In genomic region chrX:79592259-79592658, GRCh38 we compare ENCODE assay signal across 26 cellular contexts.
DNase-seq lines count a peak whose midpoint lies in the region; FAIRE-seq and TF ChIP-seq lines count a peak whose summit lies in the region.
"Had no signal": no experiment of that assay in that cellular context is flagged by ENCODE, and none has a peak within 500 bp of the region (broad histone marks: within the 10 kb centered on the region; RNA-seq: fewer than 3 reads in every experiment).

No MANE protein-coding gene starts in this region.

- H3K79me2 ChIP-seq in MM.1S (ENCODE audit: low read length) (no peaks in the 10 kb centered on the region), astrocyte (ENCODE audit: insufficient read depth, low read length) (no peaks in the 10 kb centered on the region)

- H3K9me3 ChIP-seq in A673 (ENCODE audit: low read depth, low read length, poor library complexity, severe bottlenecking) (no peaks in the 10 kb centered on the region), MM.1S (replicated peaks; ENCODE audit: insufficient read depth, low read length) (no peaks in the 10 kb centered on the region), astrocyte (ENCODE audit: insufficient read depth, low read depth, low read length) (no peaks in the 10 kb centered on the region)
- H3K9me3 ChIP-seq: left ventricle myocardium inferior, neutrophil, Peyer's patch, testis had no signal

- no peaks in the 10 kb centered on the region for H3K36me3 Mint-ChIP-seq in astrocyte (ENCODE audit: low read depth, unreplicated experiment)
- H3K36me3 Mint-ChIP-seq in activated T-cell treated with anti-CD3 and anti-CD28 coated beads, Interleukin-2, amount 50 U/mL, for 24 hours (ENCODE audit: low read depth) = no peaks in the 10 kb centered on the region
- H3K36me3 Mint-ChIP-seq: CD4-positive, alpha-beta memory T cell; IgD-negative memory B cell had no signal

- H3K9ac ChIP-seq in MM.1S (ENCODE audit: low read length) = no peak overlapping the region
- no peak overlapping the region for H3K9ac ChIP-seq in astrocyte (ENCODE audit: low read length)

- no peaks in the 10 kb centered on the region for H3K9me2 ChIP-seq in MM.1S (replicated peaks; ENCODE audit: insufficient read depth, low read length)

- intact Hi-C loops in A673 (cut with micrococcal nuclease; ENCODE audit: unreplicated experiment) = no loop called here

- no peaks in the 10 kb centered on the region for H3K36me3 ChIP-seq in A673 (ENCODE audit: insufficient read depth, low read length, poor library complexity, severe bottlenecking)
- no peaks in the 10 kb centered on the region for H3K36me3 ChIP-seq in MM.1S (replicated peaks; ENCODE audit: insufficient read depth, low read length)
- H3K36me3 ChIP-seq in astrocyte (ENCODE audit: insufficient read depth, low read length) = no peaks in the 10 kb centered on the region
- H3K36me3 ChIP-seq: brain microvascular endothelial cell, left ventricle myocardium inferior, neutrophil, Peyer's patch had no signal

- peak; percentile 2 for DNase-seq in A673 (ENCODE audit: low spot score)
- DNase-seq in GM12864 (ENCODE audit: low read depth) = no peak
- DNase-seq in MM.1S = no peak
- no peak for DNase-seq in astrocyte (ENCODE audit: low read depth)
- DNase-seq in activated T-cell treated with anti-CD3 and anti-CD28 coated beads, Interleukin-2, amount 50 U/mL, for 24 hours = no peak
- DNase-seq in HEK293T (ENCODE audit: extremely low spot score) = no peak
- no peak for DNase-seq in activated T-cell treated with anti-CD3 and anti-CD28 coated beads, Interleukin-2, amount 50 U/mL, for 1 hour
- DNase-seq in NCI-H1694 (lab: John Stamatoyannopoulos, UW) = no peak
- DNase-seq: activated CD4-positive, alpha-beta T cell treated with anti-CD3 and anti-CD28 coated beads for 1 hour; activated naive CD8-positive, alpha-beta T cell treated with anti-CD3 and anti-CD28 coated beads, Interleukin-2, amount 50 U/mL, for 24 hours; brain microvascular endothelial cell; CD4-positive, alpha-beta memory T cell; EL; head of caudate nucleus; left ventricle myocardium inferior; NCI-H1092 treated with DMSO at 0.1 percent for 48 hours; NCI-H2081 treated with DMSO at 0.1 percent for 48 hours; NCI-H526 treated with DMSO at 0.1 percent for 48 hours; Peyer's patch; stimulated activated CD4-positive, alpha-beta T cell treated with anti-CD3 and anti-CD28 coated beads, Interleukin-15, amount 100 ng/mL, for 24 hours; T-helper 9 cell; testis had no signal

- no peak overlapping the region for H3K4me3 Mint-ChIP-seq in astrocyte (ENCODE audit: unreplicated experiment)
- no peak overlapping the region for H3K4me3 Mint-ChIP-seq in activated T-cell treated with anti-CD3 and anti-CD28 coated beads, Interleukin-2, amount 50 U/mL, for 24 hours
- H3K4me3 Mint-ChIP-seq: activated naive CD8-positive, alpha-beta T cell treated with anti-CD3 and anti-CD28 coated beads, Interleukin-2, amount 50 U/mL, for 24 hours; CD4-positive, alpha-beta memory T cell; IgD-negative memory B cell had no signal

- H4K20me1 ChIP-seq in MM.1S (ENCODE audit: insufficient read depth, low read length) (no peaks in the 10 kb centered on the region), astrocyte (ENCODE audit: insufficient read depth, low read length) (no peaks in the 10 kb centered on the region)

- no peak overlapping the region for H3K27ac Mint-ChIP-seq in astrocyte (ENCODE audit: unreplicated experiment)
- no peak overlapping the region for H3K27ac Mint-ChIP-seq in activated T-cell treated with anti-CD3 and anti-CD28 coated beads, Interleukin-2, amount 50 U/mL, for 24 hours
- H3K27ac Mint-ChIP-seq: activated naive CD8-positive, alpha-beta T cell treated with anti-CD3 and anti-CD28 coated beads, Interleukin-2, amount 50 U/mL, for 24 hours; CD4-positive, alpha-beta memory T cell had no signal

- H3K27ac ChIP-seq in A673 (ENCODE audit: low read depth, low read length, poor library complexity, severe bottlenecking) = no peak overlapping the region
- H3K27ac ChIP-seq in MM.1S (ENCODE audit: low read length) = no peak overlapping the region
- H3K27ac ChIP-seq in astrocyte (ENCODE audit: low read depth, low read length) = no peak overlapping the region
- H3K27ac ChIP-seq: brain microvascular endothelial cell, HL-60, left ventricle myocardium inferior, neutrophil, Peyer's patch, SK-N-MC, testis had no signal

- BruUV-seq in A673 (replicated peaks; lab: Mats Ljungman, UMichigan) = no TSS peak

- H3K4me1 Mint-ChIP-seq in astrocyte (ENCODE audit: low read depth, unreplicated experiment) = no peaks in the 10 kb centered on the region
- H3K4me1 Mint-ChIP-seq in activated T-cell treated with anti-CD3 and anti-CD28 coated beads, Interleukin-2, amount 50 U/mL, for 24 hours (ENCODE audit: low read depth) = no peaks in the 10 kb centered on the region
- H3K4me1 Mint-ChIP-seq: activated naive CD8-positive, alpha-beta T cell treated with anti-CD3 and anti-CD28 coated beads, Interleukin-2, amount 50 U/mL, for 24 hours; CD4-positive, alpha-beta memory T cell had no signal

- no peaks in the 10 kb centered on the region for H3K9me3 Mint-ChIP-seq in astrocyte (ENCODE audit: unreplicated experiment)
- no peaks in the 10 kb centered on the region for H3K9me3 Mint-ChIP-seq in activated T-cell treated with anti-CD3 and anti-CD28 coated beads, Interleukin-2, amount 50 U/mL, for 24 hours
- H3K9me3 Mint-ChIP-seq: activated naive CD8-positive, alpha-beta T cell treated with anti-CD3 and anti-CD28 coated beads, Interleukin-2, amount 50 U/mL, for 24 hours had no signal

- no peaks in the 10 kb centered on the region for H3K27me3 Mint-ChIP-seq in astrocyte (ENCODE audit: low read depth, unreplicated experiment)
- H3K27me3 Mint-ChIP-seq in activated T-cell treated with anti-CD3 and anti-CD28 coated beads, Interleukin-2, amount 50 U/mL, for 24 hours = peaks cover 60% of the 10 kb centered on the region

- H3F3A ChIP-seq in MM.1S (ENCODE audit: insufficient read depth, low read length) = no peaks in the 10 kb centered on the region

- H3K4me1 ChIP-seq in A673 (ENCODE audit: insufficient read depth, low read length, poor library complexity, severe bottlenecking) (no peaks in the 10 kb centered on the region), MM.1S (ENCODE audit: low read length) (no peaks in the 10 kb centered on the region), astrocyte (ENCODE audit: insufficient read depth, low read length) (no peaks in the 10 kb centered on the region)
- H3K4me1 ChIP-seq: left ventricle myocardium inferior, Peyer's patch, testis had no signal

- peak; percentile 78 for FAIRE-seq in astrocyte (lab: Jason Lieb, UNC)

- H2AFZ ChIP-seq in MM.1S (ENCODE audit: low read length) = no peak overlapping the region
- no peak overlapping the region for H2AFZ ChIP-seq in astrocyte (ENCODE audit: low read depth, low read length)

- CTCF ChIA-PET in A673 (lab: Charles Lee) = interaction anchor here (0.6 kb wide), 1 partner anchor 1453 kb away, joined by 3 read pairs; the partner anchor contains the start of gene TAF9B
- CTCF ChIA-PET in HEK293T (lab: Yijun Ruan, JAX) = no interaction called here

- no peak overlapping the region for H3K4me3 ChIP-seq in A673 (ENCODE audit: low read depth, low read length, poor library complexity, severe bottlenecking)
- H3K4me3 ChIP-seq in GM12864 (ENCODE audit: low read depth, low read length) = no peak overlapping the region
- H3K4me3 ChIP-seq in MM.1S (ENCODE audit: low read length) = no peak overlapping the region
- no peak overlapping the region for H3K4me3 ChIP-seq in astrocyte (ENCODE audit: insufficient read depth, low read depth, low read length)
- H3K4me3 ChIP-seq: left ventricle myocardium inferior, Peyer's patch, SK-N-MC, testis had no signal

- H3K4me2 ChIP-seq in MM.1S (ENCODE audit: low read depth, low read length) (no peak overlapping the region), astrocyte (ENCODE audit: low read length) (no peak overlapping the region)

- POLR2A ChIA-PET in A673 (lab: Charles Lee; ENCODE audit: low non-redundant PET) = no interaction called here
- POLR2A ChIA-PET in HEK293T (lab: Yijun Ruan, JAX) = no interaction called here

- H3K27me3 ChIP-seq in A673 (replicated peaks; ENCODE audit: insufficient read depth, low read depth, low read length, poor library complexity) (no peaks in the 10 kb centered on the region), MM.1S (replicated peaks; ENCODE audit: insufficient read depth, low read length) (no peaks in the 10 kb centered on the region), astrocyte (ENCODE audit: insufficient read depth, low read length) (no peaks in the 10 kb centered on the region)
- H3K27me3 ChIP-seq: brain microvascular endothelial cell, neutrophil, Peyer's patch, testis had no signal

- TF ChIP-seq CTCF in A673 (conservative IDR thresholded peaks at IDR 0.05; ENCODE audit: low read depth, low read length) = peak; percentile 44; the same call in 1 of the 2 replicates
- peak; percentile 9 for TF ChIP-seq CTCF in GM12864 (IDR thresholded peaks at IDR 0.05; ENCODE audit: low read depth, low read length, missing control alignments)
- peak; percentile 6; the same call in 1 of the 2 replicates for TF ChIP-seq CTCF in MM.1S (IDR thresholded peaks at IDR 0.05; ENCODE audit: low read length)
- TF ChIP-seq CTCF in astrocyte (IDR thresholded peaks at IDR 0.05; ENCODE audit: insufficient read depth, low read depth, low read length) = no peak

TF ChIP-seq in HEK293T, 16 proteins besides CTCF, POLR2A, EP300 and RAD21:
- TF ChIP-seq HDGF (IDR thresholded peaks at IDR 0.05; ENCODE audit: borderline replicate concordance) (no peak), CTBP1 (IDR thresholded peaks at IDR 0.05; ENCODE audit: borderline replicate concordance) (no peak), FOXK2 (IDR thresholded peaks at IDR 0.05) (no peak), BHLHE40 (IDR thresholded peaks at IDR 0.05; ENCODE audit: borderline replicate concordance) (no peak), TARDBP (IDR thresholded peaks at IDR 0.05) (no peak), L3MBTL2 (conservative IDR thresholded peaks at IDR 0.05) (no peak)
